In the genomic region with DNA sequence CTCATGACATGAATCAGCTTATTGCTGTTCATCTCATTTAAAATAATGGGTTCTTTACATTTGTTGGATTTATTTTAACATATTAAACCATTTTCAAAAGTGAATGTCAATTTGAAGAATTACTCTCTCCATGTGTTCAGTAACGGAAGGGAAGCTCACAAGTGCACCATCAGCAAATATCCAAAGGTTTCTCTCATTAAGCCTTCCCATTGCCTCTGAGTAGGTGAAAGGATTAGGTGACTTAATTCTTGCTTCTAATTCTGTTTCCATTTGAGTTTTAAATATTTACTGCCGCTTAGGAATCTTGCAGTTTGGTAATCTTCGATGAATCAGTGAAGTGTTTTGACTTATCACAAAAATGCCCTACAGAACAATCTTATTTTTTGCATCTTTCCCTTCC, we compare ENCODE assay signal across 1 cellular context.
TF ChIP-seq lines count a peak whose summit lies in the region.

No MANE protein-coding gene starts in this region.

TF ChIP-seq in GM23338, 12 proteins besides CTCF, POLR2A, EP300 and RAD21:
- TF ChIP-seq, protein P1, sequence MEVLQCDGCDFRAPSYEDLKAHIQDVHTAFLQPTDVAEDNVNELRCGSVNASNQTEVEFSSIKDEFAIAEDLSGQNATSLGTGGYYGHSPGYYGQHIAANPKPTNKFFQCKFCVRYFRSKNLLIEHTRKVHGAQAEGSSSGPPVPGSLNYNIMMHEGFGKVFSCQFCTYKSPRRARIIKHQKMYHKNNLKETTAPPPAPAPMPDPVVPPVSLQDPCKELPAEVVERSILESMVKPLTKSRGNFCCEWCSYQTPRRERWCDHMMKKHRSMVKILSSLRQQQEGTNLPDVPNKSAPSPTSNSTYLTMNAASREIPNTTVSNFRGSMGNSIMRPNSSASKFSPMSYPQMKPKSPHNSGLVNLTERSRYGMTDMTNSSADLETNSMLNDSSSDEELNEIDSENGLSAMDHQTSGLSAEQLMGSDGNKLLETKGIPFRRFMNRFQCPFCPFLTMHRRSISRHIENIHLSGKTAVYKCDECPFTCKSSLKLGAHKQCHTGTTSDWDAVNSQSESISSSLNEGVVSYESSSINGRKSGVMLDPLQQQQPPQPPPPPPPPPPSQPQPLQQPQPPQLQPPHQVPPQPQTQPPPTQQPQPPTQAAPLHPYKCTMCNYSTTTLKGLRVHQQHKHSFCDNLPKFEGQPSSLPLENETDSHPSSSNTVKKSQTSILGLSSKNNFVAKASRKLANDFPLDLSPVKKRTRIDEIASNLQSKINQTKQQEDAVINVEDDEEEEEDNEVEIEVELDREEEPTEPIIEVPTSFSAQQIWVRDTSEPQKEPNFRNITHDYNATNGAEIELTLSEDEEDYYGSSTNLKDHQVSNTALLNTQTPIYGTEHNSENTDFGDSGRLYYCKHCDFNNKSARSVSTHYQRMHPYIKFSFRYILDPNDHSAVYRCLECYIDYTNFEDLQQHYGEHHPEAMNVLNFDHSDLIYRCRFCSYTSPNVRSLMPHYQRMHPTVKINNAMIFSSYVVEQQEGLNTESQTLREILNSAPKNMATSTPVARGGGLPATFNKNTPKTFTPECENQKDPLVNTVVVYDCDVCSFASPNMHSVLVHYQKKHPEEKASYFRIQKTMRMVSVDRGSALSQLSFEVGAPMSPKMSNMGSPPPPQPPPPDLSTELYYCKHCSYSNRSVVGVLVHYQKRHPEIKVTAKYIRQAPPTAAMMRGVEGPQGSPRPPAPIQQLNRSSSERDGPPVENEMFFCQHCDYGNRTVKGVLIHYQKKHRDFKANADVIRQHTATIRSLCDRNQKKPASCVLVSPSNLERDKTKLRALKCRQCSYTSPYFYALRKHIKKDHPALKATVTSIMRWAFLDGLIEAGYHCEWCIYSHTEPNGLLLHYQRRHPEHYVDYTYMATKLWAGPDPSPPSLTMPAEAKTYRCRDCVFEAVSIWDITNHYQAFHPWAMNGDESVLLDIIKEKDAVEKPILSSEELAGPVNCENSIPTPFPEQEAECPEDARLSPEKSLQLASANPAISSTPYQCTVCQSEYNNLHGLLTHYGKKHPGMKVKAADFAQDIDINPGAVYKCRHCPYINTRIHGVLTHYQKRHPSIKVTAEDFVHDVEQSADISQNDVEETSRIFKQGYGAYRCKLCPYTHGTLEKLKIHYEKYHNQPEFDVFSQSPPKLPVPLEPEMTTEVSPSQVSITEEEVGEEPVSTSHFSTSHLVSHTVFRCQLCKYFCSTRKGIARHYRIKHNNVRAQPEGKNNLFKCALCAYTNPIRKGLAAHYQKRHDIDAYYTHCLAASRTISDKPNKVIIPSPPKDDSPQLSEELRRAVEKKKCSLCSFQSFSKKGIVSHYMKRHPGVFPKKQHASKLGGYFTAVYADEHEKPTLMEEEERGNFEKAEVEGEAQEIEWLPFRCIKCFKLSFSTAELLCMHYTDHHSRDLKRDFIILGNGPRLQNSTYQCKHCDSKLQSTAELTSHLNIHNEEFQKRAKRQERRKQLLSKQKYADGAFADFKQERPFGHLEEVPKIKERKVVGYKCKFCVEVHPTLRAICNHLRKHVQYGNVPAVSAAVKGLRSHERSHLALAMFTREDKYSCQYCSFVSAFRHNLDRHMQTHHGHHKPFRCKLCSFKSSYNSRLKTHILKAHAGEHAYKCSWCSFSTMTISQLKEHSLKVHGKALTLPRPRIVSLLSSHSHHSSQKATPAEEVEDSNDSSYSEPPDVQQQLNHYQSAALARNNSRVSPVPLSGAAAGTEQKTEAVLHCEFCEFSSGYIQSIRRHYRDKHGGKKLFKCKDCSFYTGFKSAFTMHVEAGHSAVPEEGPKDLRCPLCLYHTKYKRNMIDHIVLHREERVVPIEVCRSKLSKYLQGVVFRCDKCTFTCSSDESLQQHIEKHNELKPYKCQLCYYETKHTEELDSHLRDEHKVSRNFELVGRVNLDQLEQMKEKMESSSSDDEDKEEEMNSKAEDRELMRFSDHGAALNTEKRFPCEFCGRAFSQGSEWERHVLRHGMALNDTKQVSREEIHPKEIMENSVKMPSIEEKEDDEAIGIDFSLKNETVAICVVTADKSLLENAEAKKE (CRISPR knock-in tag; IDR thresholded peaks at IDR 0.05) = no peak
- TF ChIP-seq ZNF114 (CRISPR knock-in tag; IDR thresholded peaks at IDR 0.05) (no peak), EZH2 (IDR thresholded peaks at IDR 0.05; ENCODE audit: low read depth, unreplicated experiment) (no peak), CREB1 (CRISPR knock-in tag; IDR thresholded peaks at IDR 0.05; ENCODE audit: low read depth) (no peak), POLR2AphosphoS5 (IDR thresholded peaks at IDR 0.05; ENCODE audit: low read depth) (no peak), ETS1 (IDR thresholded peaks at IDR 0.05) (no peak), JUNB (IDR thresholded peaks at IDR 0.05; ENCODE audit: unreplicated experiment) (no peak), NANOG (IDR thresholded peaks at IDR 0.05; ENCODE audit: borderline replicate concordance) (no peak), EZH2phosphoT487 (IDR thresholded peaks at IDR 0.05; ENCODE audit: unreplicated experiment) (no peak), REST (IDR thresholded peaks at IDR 0.05; ENCODE audit: unreplicated experiment) (no peak), ZNF331 (CRISPR knock-in tag; IDR thresholded peaks at IDR 0.05; ENCODE audit: low read depth) (no peak), STAT1 (IDR thresholded peaks at IDR 0.05; ENCODE audit: unreplicated experiment) (no peak)
